8 cellular contexts compared by ENCODE assay signal in genomic region chr1:26170472-26170821, GRCh38. TPM values are rescaled to one million over a fixed set of nuclear protein-coding genes. Genes with fewer than 3 reads are reported as not detected.
DNase-seq lines count a peak whose midpoint lies in the region; TF ChIP-seq lines count a peak whose summit lies in the region.

No MANE protein-coding gene starts in this region.

- TF ChIP-seq CTCF in BJ (IDR thresholded peaks at IDR 0.05; ENCODE audit: insufficient read depth, low read depth, low read length) = no peak
- no peak for TF ChIP-seq CTCF in NB4 (IDR thresholded peaks at IDR 0.05; ENCODE audit: low read depth, low read length)
- no peak for TF ChIP-seq CTCF in nephron (IDR thresholded peaks at IDR 0.05; ENCODE audit: unreplicated experiment in 3 of 3)

- H3K27me3 Mint-ChIP-seq in nephron (ENCODE audit: low read depth) = no peaks in the 10 kb centered on the region

- CTCF ChIA-PET in BJ (lab: Yijun Ruan, JAX) = interaction anchor here (0.8 to 4.8 kb wide), 20 partner anchors 9 to 243 kb away, joined by 3 to 25 read pairs (median 5); partner anchors contain the start of genes CD52, CEP85 and PDIK1L

- H3K27me3 ChIP-seq in BJ (ENCODE audit: control insufficient read depth, insufficient read depth, low read length) (no peaks in the 10 kb centered on the region), endocrine pancreas (ENCODE audit: control insufficient read depth, insufficient read depth, low read length) (no peaks in the 10 kb centered on the region)

- peak overlapping the region in 2 of 3 experiments; percentile 55 to 72 for H3K27ac Mint-ChIP-seq in nephron

- no peak for TF ChIP-seq POLR2A in NB4 (IDR thresholded peaks at IDR 0.05; ENCODE audit: extremely low read depth, insufficient read length)

- no peaks in the 10 kb centered on the region for H3K4me1 ChIP-seq in endocrine pancreas (ENCODE audit: control insufficient read depth, insufficient read depth, low read length)

- H3K9ac ChIP-seq in endocrine pancreas (ENCODE audit: control insufficient read depth, insufficient read depth, low read length) = peak overlapping the region; percentile 70

- H3K9me3 ChIP-seq in endocrine pancreas (ENCODE audit: control insufficient read depth, low read length) = no peaks in the 10 kb centered on the region

- no peak for DNase-seq in BJ (ENCODE audit: low read depth)
- DNase-seq in NB4 (ENCODE audit: low read depth) = no peak
- no peak for DNase-seq in DMS153 (lab: John Stamatoyannopoulos, UW)
- no peak for DNase-seq in KG1 (lab: John Stamatoyannopoulos, UW)
- DNase-seq in NCI-H2107 (lab: John Stamatoyannopoulos, UW) = no peak
- DNase-seq in glomerular visceral epithelial cell (ENCODE audit: extremely low spot score) = no peak

- no peaks in the 10 kb centered on the region for H3K9me3 Mint-ChIP-seq in nephron

- H3K4me1 Mint-ChIP-seq in nephron = peaks cover 17% of the 10 kb centered on the region

- POLR2A ChIA-PET in BJ (lab: Charles Lee) = no interaction called here

- H3K4me3 Mint-ChIP-seq in nephron = peak overlapping the region; percentile 87 to 91 (median 89)

- H3K36me3 ChIP-seq in BJ (ENCODE audit: control insufficient read depth, insufficient read depth, low read length) (no peaks in the 10 kb centered on the region; the same call in 1 of the 2 replicates), endocrine pancreas (ENCODE audit: control insufficient read depth, insufficient read depth, low read length) (no peaks in the 10 kb centered on the region)

- H3K4me3 ChIP-seq in BJ (ENCODE audit: low read depth, low read length) = peak overlapping the region; percentile 58
- H3K4me3 ChIP-seq in NB4 (ENCODE audit: low read depth, low read length) = peak overlapping the region; percentile 91
- H3K4me3 ChIP-seq in endocrine pancreas (ENCODE audit: control insufficient read depth, insufficient read depth, low read length) = peak overlapping the region; percentile 33

- no peaks in the 10 kb centered on the region for H3K36me3 Mint-ChIP-seq in nephron (ENCODE audit: low read depth)

RNA-seq across cellular contexts. Expression of gene ZNF593, which starts 0.7 kb away (rescaled TPM):
- polyA plus RNA-seq in BJ (2011; rRNA removed) = 26.3 and 30.2 TPM in 2 replicates
- 6.9 and 12.2 TPM in 2 replicates for polyA minus RNA-seq in BJ (2011; rRNA and poly(A)+ RNA removed)

RNA-seq across cellular contexts. Expression of gene ZNF593OS, which starts 1.2 kb away (rescaled TPM):
- not detected in 2 replicates for polyA plus RNA-seq in BJ (2011; rRNA removed)
- not detected in 2 replicates for polyA minus RNA-seq in BJ (2011; rRNA and poly(A)+ RNA removed)

RNA-seq across cellular contexts. Expression of gene C1orf232, which starts 1.7 kb away (rescaled TPM):
- not detected in 2 replicates for polyA plus RNA-seq in BJ (2011; rRNA removed)
- polyA minus RNA-seq in BJ (2011; rRNA and poly(A)+ RNA removed) = not detected in 2 replicates

RNA-seq across cellular contexts. Expression of gene CNKSR1, which starts 6.8 kb away (rescaled TPM):
- polyA plus RNA-seq in BJ (2011; rRNA removed) = 0.23 and 0.63 TPM in 2 replicates
- polyA minus RNA-seq in BJ (2011; rRNA and poly(A)+ RNA removed) = 0.57 TPM in 1 of 2 replicates, not detected in the other

RNA-seq across cellular contexts. Expression of gene FAM110D, which starts 11.6 kb away (rescaled TPM):
- polyA plus RNA-seq in BJ (2011; rRNA removed) = not detected in 2 replicates
- not detected in 2 replicates for polyA minus RNA-seq in BJ (2011; rRNA and poly(A)+ RNA removed)

Comparison
In these comparisons a context has a peak if more than half of its experiments do, and no peak if none do; other contexts are left out.
1. H3K4me3 ChIP-seq: peak in every context shown above with its lines; median percentile 91 in NB4; 58 in BJ; 33 in endocrine pancreas.